ENCODE assay signal across 8 cellular contexts in genomic region chr20:46118481-46119020, GRCh38. TPM values are rescaled to one million over a fixed set of nuclear protein-coding genes. Genes with fewer than 3 reads are reported as not detected.
DNase-seq lines count a peak whose midpoint lies in the region; ATAC-seq, FAIRE-seq and TF ChIP-seq lines count a peak whose summit lies in the region.

No MANE protein-coding gene starts in this region.

- peak overlapping the region; percentile 19 for H3K4me2 ChIP-seq in Loucy (ENCODE audit: low read depth, low read length, poor library complexity, severe bottlenecking)

- H3K9me2 ChIP-seq in Loucy (replicated peaks; ENCODE audit: low read depth, low read length), result no peaks in the 10 kb centered on the region

- H3K9me3 Mint-ChIP-seq in CD4-positive, CD25-positive, alpha-beta regulatory T cell, result peaks cover 0 to 3% (median 0%) of the 10 kb centered on the region in 7 donors

- H3K9me3 ChIP-seq in CD4-positive, CD25-positive, alpha-beta regulatory T cell (ENCODE audit: control insufficient read depth in 2 of 2, low read length in 2 of 2), result no peaks in the 10 kb centered on the region
- H3K9me3 ChIP-seq in Loucy (ENCODE audit: insufficient read depth, low read depth, low read length) (no peaks in the 10 kb centered on the region), upper lobe of right lung (no peaks in the 10 kb centered on the region)

- peaks cover under 1% of the 10 kb centered on the region for H3K27me3 ChIP-seq in CD4-positive, CD25-positive, alpha-beta regulatory T cell (ENCODE audit: control insufficient read depth, insufficient read depth, low read length)
- H3K27me3 ChIP-seq in Loucy (ENCODE audit: insufficient read depth, low read length, poor library complexity, severe bottlenecking) (no peaks in the 10 kb centered on the region), upper lobe of right lung (no peaks in the 10 kb centered on the region)

- no peak for ATAC-seq in CD4-positive, CD25-positive, alpha-beta regulatory T cell (ENCODE audit: low read depth in 2 of 2)
- peak; percentile 66 for ATAC-seq in upper lobe of right lung

- H3K4me3 ChIP-seq in CD4-positive, CD25-positive, alpha-beta regulatory T cell (ENCODE audit: low read depth, low read length), result peak overlapping the region; percentile 62
- no peak overlapping the region for H3K4me3 ChIP-seq in Loucy (ENCODE audit: low read length, poor library complexity, severe bottlenecking)
- peak overlapping the region; percentile 52 for H3K4me3 ChIP-seq in choroid plexus epithelial cell (ENCODE audit: low read depth, low read length)
- peak overlapping the region; percentile 67 for H3K4me3 ChIP-seq in upper lobe of right lung

- TF ChIP-seq CTCF in GM20000 (IDR thresholded peaks at IDR 0.05; ENCODE audit: extremely low read depth, missing control alignments) (no peak), Loucy (conservative IDR thresholded peaks at IDR 0.05; ENCODE audit: low read length) (no peak), choroid plexus epithelial cell (conservative IDR thresholded peaks at IDR 0.05; ENCODE audit: low read depth, low read length) (no peak), upper lobe of right lung (IDR thresholded peaks at IDR 0.05) (no peak), D721Med (IDR thresholded peaks at IDR 0.05; ENCODE audit: insufficient read depth, missing control alignments) (no peak)

- H2AFZ ChIP-seq in Loucy (ENCODE audit: low read length), result no peak overlapping the region

- H3F3A ChIP-seq in Loucy (ENCODE audit: low read depth), result no peaks in the 10 kb centered on the region

- intact Hi-C loops in upper lobe of right lung (cut with DNase I), result no loop called here

- peak overlapping the region; percentile 5 to 85 (median 42) for H3K27ac Mint-ChIP-seq in CD4-positive, CD25-positive, alpha-beta regulatory T cell

- peak overlapping the region; percentile 85 to 98 (median 94) for H3K4me3 Mint-ChIP-seq in CD4-positive, CD25-positive, alpha-beta regulatory T cell

- H3K79me2 ChIP-seq in Loucy (ENCODE audit: insufficient read depth, low read length), result no peaks in the 10 kb centered on the region

- peaks cover 16% of the 10 kb centered on the region for H3K4me1 ChIP-seq in CD4-positive, CD25-positive, alpha-beta regulatory T cell (ENCODE audit: control insufficient read depth, insufficient read depth, low read length, poor library complexity, severe bottlenecking)
- H3K4me1 ChIP-seq in Loucy (ENCODE audit: insufficient read depth, low read length, poor library complexity, severe bottlenecking) (peaks cover 6% of the 10 kb centered on the region), upper lobe of right lung (peaks cover 25% of the 10 kb centered on the region)

- H3K27me3 Mint-ChIP-seq in CD4-positive, CD25-positive, alpha-beta regulatory T cell, result peaks cover 22% of the 10 kb centered on the region

- H3K9ac ChIP-seq in Loucy (ENCODE audit: low read depth, low read length, poor library complexity, severe bottlenecking), result no peak overlapping the region

- H3K27ac ChIP-seq in CD4-positive, CD25-positive, alpha-beta regulatory T cell (ENCODE audit: insufficient read depth, low read length, poor library complexity, severe bottlenecking), result peak overlapping the region; percentile 43
- peak overlapping the region; percentile 91 for H3K27ac ChIP-seq in upper lobe of right lung

- H3K4me1 Mint-ChIP-seq in CD4-positive, CD25-positive, alpha-beta regulatory T cell, result peaks cover 0 to 31% (median 12%) of the 10 kb centered on the region in 4 donors

- peak in 2 of 3 donors; percentile 6 to 16 for DNase-seq in CD4-positive, CD25-positive, alpha-beta regulatory T cell
- DNase-seq in GM20000 (ENCODE audit: low spot score), result peak; percentile 47
- no peak for DNase-seq in choroid plexus epithelial cell (ENCODE audit: low read depth)
- peak; percentile 17 for DNase-seq in medulla oblongata (ENCODE audit: extremely low spot score)
- peak; percentile 71 for DNase-seq in upper lobe of right lung
- no peak for DNase-seq in D721Med (ENCODE audit: insufficient read length, low spot score)
- DNase-seq in NCI-H2107 (lab: John Stamatoyannopoulos, UW), result no peak

- peaks cover 5% of the 10 kb centered on the region for H3K36me3 Mint-ChIP-seq in CD4-positive, CD25-positive, alpha-beta regulatory T cell

- H4K20me1 ChIP-seq in Loucy (ENCODE audit: insufficient read depth, low read length, poor library complexity, severe bottlenecking), result no peaks in the 10 kb centered on the region

- no peak for FAIRE-seq in D721Med (lab: Jason Lieb, UNC)

- no peaks in the 10 kb centered on the region for H3K36me3 ChIP-seq in CD4-positive, CD25-positive, alpha-beta regulatory T cell (ENCODE audit: control insufficient read depth, insufficient read depth, low read length)
- H3K36me3 ChIP-seq in Loucy (ENCODE audit: insufficient read depth, low read length), result no peaks in the 10 kb centered on the region
- H3K36me3 ChIP-seq in upper lobe of right lung, result peaks cover 15% of the 10 kb centered on the region

RNA-seq across cellular contexts. Expression of gene CD40, which starts 0.4 kb away (rescaled TPM):
- total RNA-seq in CD4-positive, CD25-positive, alpha-beta regulatory T cell, result 1.7 TPM
- 1 to 10 TPM; 3.9 to 8.7 (median 7.5) TPM for polyA plus RNA-seq in CD4-positive, CD25-positive, alpha-beta regulatory T cell
- total RNA-seq in upper lobe of right lung, result 36.8 TPM

RNA-seq across cellular contexts. Expression of gene NCOA5, which starts 28.8 kb away (rescaled TPM):
- 20.1 TPM for total RNA-seq in CD4-positive, CD25-positive, alpha-beta regulatory T cell
- polyA plus RNA-seq in CD4-positive, CD25-positive, alpha-beta regulatory T cell, result 10 to 100 TPM; 28.9 to 38.5 (median 33.0) TPM
- total RNA-seq in upper lobe of right lung, result 28.7 TPM

Comparison
In these comparisons a context has a peak if more than half of its experiments do, and no peak if none do; other contexts are left out.
1. DNase-seq: peak in CD4-positive, CD25-positive, alpha-beta regulatory T cell (2 of 3), GM20000 (single experiment), medulla oblongata (single experiment) and upper lobe of right lung (single experiment); none in choroid plexus epithelial cell (single experiment), D721Med (single experiment) and NCI-H2107 (single experiment).
2. RNA of gene CD40, which starts 0.4 kb away (total RNA-seq): 36.8 TPM in upper lobe of right lung (single experiment); 1.7 TPM in CD4-positive, CD25-positive, alpha-beta regulatory T cell (single experiment); every median in the first group is over 10 times any median in the second.